Comparison of ENCODE assay signal across 8 cellular contexts in the genomic region with DNA sequence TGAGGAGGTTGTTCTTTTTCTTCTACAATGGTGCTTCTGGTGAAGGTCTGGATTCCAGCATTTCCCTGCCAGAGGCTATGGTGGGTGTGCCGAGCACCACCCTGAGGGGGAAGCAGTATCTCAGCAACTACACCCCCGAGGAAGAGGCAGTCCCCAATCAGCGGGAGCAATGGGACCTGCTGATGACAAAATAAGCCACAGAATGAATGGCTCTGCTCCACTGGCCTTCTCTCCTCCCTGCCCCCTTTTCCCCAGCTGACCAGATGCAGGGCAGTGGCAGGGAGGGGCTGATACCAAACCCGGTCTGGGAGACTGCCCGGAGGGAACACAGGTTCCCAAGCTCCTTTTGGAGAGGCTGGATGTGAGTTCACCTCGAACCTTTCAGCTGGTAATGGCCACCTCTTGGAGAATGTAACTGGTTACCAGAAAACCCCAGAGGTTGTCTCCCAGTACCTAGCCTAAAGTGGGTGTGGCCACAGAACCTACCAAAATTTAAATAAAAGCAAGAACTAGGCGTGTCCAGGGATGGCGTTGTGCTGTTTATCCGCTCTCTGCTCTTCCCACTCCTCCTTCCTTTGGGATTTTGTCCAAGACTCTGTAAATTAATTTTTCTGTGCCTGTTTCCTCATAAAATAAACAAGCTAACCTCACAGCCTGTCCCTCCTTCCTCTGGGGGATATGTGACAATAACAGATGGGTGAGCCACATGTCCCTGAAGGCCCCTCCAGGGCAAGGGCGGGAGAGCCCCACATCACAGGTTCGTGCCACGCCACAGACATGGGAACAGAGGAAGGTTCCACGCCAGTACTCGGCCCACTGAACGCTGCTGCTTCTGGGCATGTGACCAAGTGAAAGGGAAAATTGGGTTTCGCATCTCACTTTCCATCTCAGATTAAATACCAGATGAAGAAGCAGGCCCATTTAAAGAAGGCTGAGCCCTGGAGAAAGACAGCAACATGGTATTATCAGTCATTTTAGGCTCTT. TPM values are rescaled to one million over a fixed set of nuclear protein-coding genes. Genes with fewer than 3 reads are reported as not detected.
DNase-seq lines count a peak whose midpoint lies in the region; ATAC-seq and TF ChIP-seq lines count a peak whose summit lies in the region.

No MANE protein-coding gene starts in this region.

- H3K4me1 Mint-ChIP-seq in HFFc6 (ENCODE audit: low read depth) (peaks cover 66% of the 10 kb centered on the region), natural killer cell (peaks cover 10 to 13% of the 10 kb centered on the region in 2 donors)

- intact Hi-C loops in natural killer cell (cut with micrococcal nuclease) = no loop called here

- DNase-seq in DMS 273 (lab: John Stamatoyannopoulos, UW; ENCODE audit: unreplicated experiment) (peak; percentile 16), DMS 273 treated with DMSO at 0.1 percent for 48 hours (lab: John Stamatoyannopoulos, UW) (no peak), HFFc6 (no peak), RWPE2 (ENCODE audit: low spot score) (no peak), lung (ENCODE audit: low spot score) (no peak), AML-193 (lab: John Stamatoyannopoulos, UW) (no peak), natural killer cell (no peak), omental fat pad (ENCODE audit: low spot score) (no peak)

- H3K4me3 ChIP-seq in RWPE2 (ENCODE audit: severe bottlenecking) (no peak overlapping the region), lung (no peak overlapping the region)

- ATAC-seq in RWPE2 (ENCODE audit: low read depth) = no peak
- ATAC-seq in lung (ENCODE audit: insufficient read depth, low FRiP score) = no peak
- ATAC-seq in natural killer cell = no peak
- ATAC-seq in omental fat pad (ENCODE audit: low FRiP score) = no peak

- H3K4me1 ChIP-seq in RWPE2 (ENCODE audit: insufficient read depth, poor library complexity, severe bottlenecking) (peaks cover 45% of the 10 kb centered on the region), lung (ENCODE audit: control insufficient read depth in 2 of 2, insufficient read depth in 2 of 2, low read length in 2 of 2) (peaks cover 20 to 36% of the 10 kb centered on the region in 2 donors)

- no peaks in the 10 kb centered on the region for H3K9me3 ChIP-seq in RWPE2 (ENCODE audit: severe bottlenecking)
- no peaks in the 10 kb centered on the region for H3K9me3 ChIP-seq in lung (ENCODE audit: control insufficient read depth in 2 of 2, insufficient read depth in 1 of 2, low read length in 1 of 2)

- H3K4me3 Mint-ChIP-seq in HFFc6 (no peak overlapping the region), natural killer cell (no peak overlapping the region)

- WGBS in lung, 2 donors = 41 to 52% methylated on average over 16 of the region's 16 CpGs

- no peak for TF ChIP-seq CTCF in HFFc6 (IDR thresholded peaks at IDR 0.05)
- TF ChIP-seq CTCF in RWPE2 (IDR thresholded peaks at IDR 0.05; ENCODE audit: poor library complexity, severe bottlenecking) = no peak
- no peak for TF ChIP-seq CTCF in lung (IDR thresholded peaks at IDR 0.05; ENCODE audit: control extremely low read depth, extremely low read depth)
- no peak for TF ChIP-seq CTCF in natural killer cell (IDR thresholded peaks at IDR 0.05)
- no peak for TF ChIP-seq CTCF in omental fat pad (IDR thresholded peaks at IDR 0.05)

- H3K27ac Mint-ChIP-seq in HFFc6 = peak overlapping the region; percentile 88
- H3K27ac Mint-ChIP-seq in natural killer cell = no peak overlapping the region

- 0 out of 2 replicates have a peak, but pooled peaks cover 7% of the 10 kb centered on the region for H3K36me3 Mint-ChIP-seq in HFFc6 (ENCODE audit: low read depth)
- H3K36me3 Mint-ChIP-seq in natural killer cell = no peaks in the 10 kb centered on the region

- H3K27me3 ChIP-seq in RWPE2 (ENCODE audit: insufficient read depth, poor library complexity, severe bottlenecking) = no peaks in the 10 kb centered on the region
- no peaks in the 10 kb centered on the region for H3K27me3 ChIP-seq in lung (ENCODE audit: control insufficient read depth, insufficient read depth)

- peaks cover 45% of the 10 kb centered on the region for H3K36me3 ChIP-seq in RWPE2 (ENCODE audit: low read depth)
- H3K36me3 ChIP-seq in lung (ENCODE audit: control insufficient read depth in 2 of 2, insufficient read depth in 2 of 2, low read length in 2 of 2) = peaks cover 4 to 8% of the 10 kb centered on the region in 2 donors

- H3K9me3 Mint-ChIP-seq in HFFc6 = no peaks in the 10 kb centered on the region
- no peaks in the 10 kb centered on the region for H3K9me3 Mint-ChIP-seq in natural killer cell

- H3K27me3 Mint-ChIP-seq in HFFc6 (ENCODE audit: insufficient read depth) (no peaks in the 10 kb centered on the region), natural killer cell (ENCODE audit: low read depth in 2 of 2) (no peaks in the 10 kb centered on the region)

- peak overlapping the region; percentile 67 for H3K27ac ChIP-seq in RWPE2 (ENCODE audit: poor library complexity, severe bottlenecking)
- H3K27ac ChIP-seq in lung (ENCODE audit: low read depth in 1 of 2, low read length in 1 of 2) = peak overlapping the region; percentile 70 to 74

RNA-seq across cellular contexts. Expression of gene SPTBN5, which starts 35.1 kb away (rescaled TPM):
- under 1 TPM; 0.16 to 0.34 (median 0.24) TPM for total RNA-seq in HFFc6 (2021; fragmentation: NEBNext Ultra II Directional; extraction: Animal tissue kit (Norgen Biotek cat#: 25700))
- total RNA-seq in lung (1 to 10 TPM; 1.6 to 2.0 TPM), natural killer cell (1 to 10 TPM; 4.1 to 6.0 (median 5.2) TPM), omental fat pad (1 to 10 TPM in 3 of 4 donors, under 1 TPM in 1; 0.19 to 3.8 (median 1.8) TPM)
- polyA plus RNA-seq in lung = 1 to 10 TPM; 1.8 to 3.5 TPM

RNA-seq across cellular contexts. Expression of gene EHD4, which starts 43.4 kb away (rescaled TPM):
- 10 to 100 TPM; 14.1 to 21.8 (median 18.1) TPM for total RNA-seq in HFFc6 (2021; fragmentation: NEBNext Ultra II Directional; extraction: Animal tissue kit (Norgen Biotek cat#: 25700))
- total RNA-seq in lung (10 to 100 TPM; 20.6 to 36.3 TPM), natural killer cell (10 to 100 TPM; 28.4 to 34.6 (median 31.7) TPM), omental fat pad (10 to 100 TPM; 30.5 to 88.6 (median 37.8) TPM)
- polyA plus RNA-seq in lung = 10 to 100 TPM; 16.4 to 31.1 TPM
